ENCODE assay signal across 22 cellular contexts in genomic region chr2:216877085-216877484, GRCh38. TPM values are rescaled to one million over a fixed set of nuclear protein-coding genes. Genes with fewer than 3 reads are reported as not detected.
DNase-seq lines count a peak whose midpoint lies in the region; ATAC-seq, FAIRE-seq and TF ChIP-seq lines count a peak whose summit lies in the region.
"Had no signal": no experiment of that assay in that cellular context is flagged by ENCODE, and none has a peak within 500 bp of the region (broad histone marks: within the 10 kb centered on the region; RNA-seq: fewer than 3 reads in every experiment).

No MANE protein-coding gene starts in this region.

- H3K36me3 ChIP-seq in A673 (ENCODE audit: insufficient read depth, low read length, poor library complexity, severe bottlenecking) (no peaks in the 10 kb centered on the region), GM23338 (ENCODE audit: insufficient read depth) (no peaks in the 10 kb centered on the region)
- H3K36me3 ChIP-seq: upper lobe of right lung had no signal

- intact Hi-C loops in A673 (cut with micrococcal nuclease; ENCODE audit: unreplicated experiment): loop anchor here (10.0 kb wide), 1 partner anchor 638 kb away; no protein-coding TSS in a partner anchor

- CTCF ChIA-PET in A673 (lab: Charles Lee): no interaction called here

- H3K27me3 ChIP-seq in A673 (replicated peaks; ENCODE audit: insufficient read depth, low read depth, low read length, poor library complexity) (no peaks in the 10 kb centered on the region), GM23338 (ENCODE audit: insufficient read depth) (no peaks in the 10 kb centered on the region)
- H3K27me3 ChIP-seq: upper lobe of right lung had no signal

- no TSS peak for BruUV-seq in A673 (replicated peaks; lab: Mats Ljungman, UMichigan)

- DNase-seq in A673 (ENCODE audit: low spot score) (peak; percentile 6), GM23338 (ENCODE audit: low spot score) (no peak), RPMI7951 (ENCODE audit: low read depth) (peak; percentile 11), epithelial cell of proximal tubule (ENCODE audit: low read depth) (no peak), GM12891 (ENCODE audit: insufficient read length, low spot score) (no peak)
- no peak for DNase-seq in activated T-cell treated with anti-CD3 and anti-CD28 coated beads, Interleukin-2, amount 50 U/mL, for 72 hours
- DNase-seq: activated CD4-positive, CD25-positive, alpha-beta regulatory T cell treated with anti-CD3 and anti-CD28 coated beads, Interleukin-2, amount 50 U/mL, for 72 hours; activated CD8-positive, alpha-beta memory T cell treated with anti-CD3 and anti-CD28 coated beads, Interleukin-2, amount 50 U/mL, for 4 hours; activated naive CD4-positive, alpha-beta T cell treated with Interleukin-2 at 50 U/mL for 16 hours; foreskin melanocyte; left ventricle myocardium superior; MV-4-11; NCI-H82; stimulated activated CD4-positive, alpha-beta T cell treated with anti-CD3 and anti-CD28 coated beads, Interleukin-12 subunit alpha, Interleukin-12 subunit beta, amount 100 ng/mL, for 4 hours; stimulated activated naive CD4-positive, alpha-beta T cell treated with Interleukin-2 at 50 U/mL for 16 hours; upper lobe of right lung had no signal

- TF ChIP-seq CTCF in A673 (conservative IDR thresholded peaks at IDR 0.05; ENCODE audit: low read depth, low read length) (peak; percentile 46), GM23338 (conservative IDR thresholded peaks at IDR 0.05; ENCODE audit: low read depth in 2 of 2) (peak; percentile 24 to 50; a peak in 2 of 4 replicates), epithelial cell of proximal tubule (conservative IDR thresholded peaks at IDR 0.05; ENCODE audit: low read depth, low read length) (peak; percentile 36)

- no peaks in the 10 kb centered on the region; the same call in 1 of the 2 replicates for H3K9me2 ChIP-seq in GM23338 (ENCODE audit: insufficient read depth)

- H3K27ac Mint-ChIP-seq in GM23338: no peak overlapping the region
- H3K27ac Mint-ChIP-seq in activated T-cell treated with anti-CD3 and anti-CD28 coated beads, Interleukin-2, amount 50 U/mL, for 72 hours: no peak overlapping the region
- H3K27ac Mint-ChIP-seq: progenitor cell of endocrine pancreas; T-helper 2 cell treated with Interferon-gamma antibody and Interleukin-4, amounts not matched to agents 5 μg/mL and 100 μg/mL, for 36 hours had no signal

- no peaks in the 10 kb centered on the region for H4K20me1 ChIP-seq in GM23338 (replicated peaks; ENCODE audit: insufficient read depth)

- H3K9me3 Mint-ChIP-seq in GM23338: no peaks in the 10 kb centered on the region
- no peaks in the 10 kb centered on the region for H3K9me3 Mint-ChIP-seq in activated T-cell treated with anti-CD3 and anti-CD28 coated beads, Interleukin-2, amount 50 U/mL, for 72 hours
- H3K9me3 Mint-ChIP-seq: T-helper 2 cell treated with Interferon-gamma antibody and Interleukin-4, amounts not matched to agents 5 μg/mL and 100 μg/mL, for 36 hours had no signal

- H3K79me2 ChIP-seq in GM23338 (replicated peaks; ENCODE audit: insufficient read depth): no peaks in the 10 kb centered on the region

- H3K27ac ChIP-seq in A673 (ENCODE audit: low read depth, low read length, poor library complexity, severe bottlenecking) (no peak overlapping the region), GM23338 (ENCODE audit: low read depth) (no peak overlapping the region)
- H3K27ac ChIP-seq: upper lobe of right lung had no signal

- H3K4me3 Mint-ChIP-seq in GM23338: no peak overlapping the region
- H3K4me3 Mint-ChIP-seq in activated T-cell treated with anti-CD3 and anti-CD28 coated beads, Interleukin-2, amount 50 U/mL, for 72 hours: no peak overlapping the region
- H3K4me3 Mint-ChIP-seq: T-helper 2 cell treated with Interferon-gamma antibody and Interleukin-4, amounts not matched to agents 5 μg/mL and 100 μg/mL, for 36 hours had no signal

- H3K9me3 ChIP-seq in A673 (ENCODE audit: low read depth, low read length, poor library complexity, severe bottlenecking): no peaks in the 10 kb centered on the region
- H3K9me3 ChIP-seq: upper lobe of right lung had no signal

- FAIRE-seq in GM12891 (lab: Jason Lieb, UNC): no peak
- FAIRE-seq: HTR-8/SVneo had no signal

- H3K4me2 ChIP-seq in GM23338: no peak overlapping the region

- H3K36me3 Mint-ChIP-seq in GM23338 (ENCODE audit: low read depth): no peaks in the 10 kb centered on the region; the same call in 2 of the 3 replicates
- H3K36me3 Mint-ChIP-seq in activated T-cell treated with anti-CD3 and anti-CD28 coated beads, Interleukin-2, amount 50 U/mL, for 72 hours (ENCODE audit: insufficient read depth in 2 of 2): no peaks in the 10 kb centered on the region

- H3K27me3 Mint-ChIP-seq in GM23338 (ENCODE audit: insufficient read depth, low read depth, poor library complexity): peaks cover 1% of the 10 kb centered on the region
- no peaks in the 10 kb centered on the region for H3K27me3 Mint-ChIP-seq in activated T-cell treated with anti-CD3 and anti-CD28 coated beads, Interleukin-2, amount 50 U/mL, for 72 hours (ENCODE audit: low read depth)
- H3K27me3 Mint-ChIP-seq: progenitor cell of endocrine pancreas had no signal

- H3K4me1 ChIP-seq in A673 (ENCODE audit: insufficient read depth, low read length, poor library complexity, severe bottlenecking) (no peaks in the 10 kb centered on the region), GM23338 (ENCODE audit: insufficient read depth) (no peaks in the 10 kb centered on the region)
- H3K4me1 ChIP-seq: upper lobe of right lung had no signal

- no peaks in the 10 kb centered on the region for H3K4me1 Mint-ChIP-seq in GM23338
- peaks cover 20% of the 10 kb centered on the region for H3K4me1 Mint-ChIP-seq in activated T-cell treated with anti-CD3 and anti-CD28 coated beads, Interleukin-2, amount 50 U/mL, for 72 hours (ENCODE audit: low read depth)

- no peak overlapping the region for H2AFZ ChIP-seq in GM23338

- no peak for ATAC-seq in GM23338
- ATAC-seq in activated T-cell treated with anti-CD3 and anti-CD28 coated beads, Interleukin-2, amount 50 U/mL, for 72 hours (replicated peaks in 1 of 2): no peak
- ATAC-seq in GM21526 (IDR thresholded peaks at IDR 0.05; ENCODE audit: low FRiP score, unreplicated experiment): no peak
- ATAC-seq in HG03565 (IDR thresholded peaks at IDR 0.05; ENCODE audit: unreplicated experiment): no peak
- ATAC-seq: left ventricle myocardium superior, upper lobe of right lung had no signal

- TF ChIP-seq POLR2A in GM12891 (IDR thresholded peaks at IDR 0.05; ENCODE audit: low read depth, low read length): no peak

- H3K4me3 ChIP-seq in A673 (ENCODE audit: low read depth, low read length, poor library complexity, severe bottlenecking) (no peak overlapping the region), GM23338 (no peak overlapping the region), epithelial cell of proximal tubule (ENCODE audit: low read depth, low read length) (no peak overlapping the region)
- H3K4me3 ChIP-seq: upper lobe of right lung had no signal

- POLR2A ChIA-PET in A673 (lab: Charles Lee; ENCODE audit: low non-redundant PET): no interaction called here

- H3F3A ChIP-seq in GM23338 (replicated peaks; ENCODE audit: low read depth): no peaks in the 10 kb centered on the region

TF ChIP-seq in GM23338, 12 proteins besides CTCF, POLR2A, EP300 and RAD21 (continues in another document):
- TF ChIP-seq STAT1 (IDR thresholded peaks at IDR 0.05; ENCODE audit: unreplicated experiment) (no peak), JUNB (IDR thresholded peaks at IDR 0.05; ENCODE audit: unreplicated experiment) (no peak), NANOG (IDR thresholded peaks at IDR 0.05; ENCODE audit: borderline replicate concordance) (no peak), EZH2phosphoT487 (IDR thresholded peaks at IDR 0.05; ENCODE audit: unreplicated experiment) (no peak), ZNF331 (CRISPR knock-in tag; IDR thresholded peaks at IDR 0.05; ENCODE audit: low read depth) (no peak)

TF ChIP-seq in GM12891, 5 proteins besides CTCF, POLR2A, EP300 and RAD21:
- TF ChIP-seq POLR2AphosphoS5 (IDR thresholded peaks at IDR 0.05; ENCODE audit: low read depth, low read length) (no peak), PAX5 (IDR thresholded peaks at IDR 0.05; ENCODE audit: insufficient read depth, low read length, severe bottlenecking) (no peak), POU2F2 (IDR thresholded peaks at IDR 0.05; ENCODE audit: low read depth, low read length) (no peak), TAF1 (IDR thresholded peaks at IDR 0.05; ENCODE audit: low read depth, low read length) (no peak), SPI1 (IDR thresholded peaks at IDR 0.05; ENCODE audit: low read depth, low read length) (no peak)

RNA-seq across cellular contexts. Expression of gene TNP1, which starts 17.2 kb away (rescaled TPM):
- total RNA-seq in A673 (2021) (not detected in 2 replicates), epithelial cell of proximal tubule (not detected in 2 replicates)
- total RNA-seq in GM23338 (2014; rRNA removed; shearing (Covaris generic)): not detected in 2 replicates
- not detected in 2 replicates for polyA plus RNA-seq in GM23338 (2016; fragmentation: Nextera tagmentation; extraction: Ambion mirVana)
- total RNA-seq in RPMI7951 (2014; rRNA removed; shearing (Covaris generic)): not detected in 2 replicates
- polyA plus RNA-seq in GM12891 (2012; ENCODE audit: low read depth, missing spikeins): not detected
- total RNA-seq in activated T-cell treated with anti-CD3 and anti-CD28 coated beads, Interleukin-2, amount 50 U/mL, for 72 hours: not detected
- total RNA-seq: left ventricle myocardium superior, myocyte, upper lobe of right lung had no signal

Comparison
In these comparisons a context has a peak if more than half of its experiments do, and no peak if none do; other contexts are left out.
1. DNase-seq: peak in A673 (single experiment) and RPMI7951 (single experiment); none in GM23338 (single experiment), epithelial cell of proximal tubule (single experiment), GM12891 (single experiment) and activated T-cell treated with anti-CD3 and anti-CD28 coated beads, Interleukin-2, amount 50 U/mL, for 72 hours (0 of 2).
2. Peak in every context shown above with its lines, with median percentiles within 50 percentile points of each other: CTCF ChIP-seq.